ENCODE assay signal across 35 cellular contexts in the genomic region with DNA sequence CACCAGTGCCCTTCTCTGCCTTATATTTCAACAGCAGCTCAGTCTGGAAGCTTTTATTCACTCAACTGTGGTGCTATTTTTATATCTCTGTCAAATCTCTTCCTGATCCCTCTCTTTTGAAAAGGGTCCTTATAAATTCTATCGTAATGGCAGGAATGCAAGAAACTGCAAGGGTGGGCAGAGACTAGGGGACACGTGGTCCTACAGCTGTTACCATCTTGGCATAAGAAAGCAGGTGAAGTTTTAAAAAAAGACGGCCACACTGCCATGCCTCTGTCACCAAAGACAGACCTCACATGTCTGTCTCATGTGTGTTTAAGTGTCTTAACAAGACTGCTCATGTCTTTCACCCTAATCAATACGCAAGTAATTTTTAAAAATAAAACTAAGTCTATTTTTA.
"Had no signal": no experiment of that assay in that cellular context is flagged by ENCODE, and none has a peak within 500 bp of the region (broad histone marks: within the 10 kb centered on the region; RNA-seq: fewer than 3 reads in every experiment).

No MANE protein-coding gene starts in this region.

- H3K4me1 Mint-ChIP-seq: activated B cell treated with CpG ODN at 0.5 μM for 24 hours; activated CD4-positive, alpha-beta T cell treated with anti-CD3 and anti-CD28 coated beads, Interleukin-2, amount 10 ng/mL, durations not matched to agents 24 days and 14 days; activated naive CD8-positive, alpha-beta T cell treated with anti-CD3 and anti-CD28 coated beads for 36 hours; activated T-helper 17 cell treated with anti-CD3 and anti-CD28 coated beads, Interleukin-2, amount 50 U/mL, for 72 hours had no signal

- H3K4me3 ChIP-seq: adrenal gland, body of pancreas, breast epithelium had no signal

- H3K9me3 ChIP-seq: adrenal gland, body of pancreas, breast epithelium had no signal

- H3K27me3 ChIP-seq: adrenal gland, body of pancreas, brain microvascular endothelial cell, breast epithelium had no signal

- H3K27ac ChIP-seq: adrenal gland, body of pancreas, brain microvascular endothelial cell, breast epithelium, VCaP had no signal

- H3K36me3 ChIP-seq: adrenal gland, brain microvascular endothelial cell, breast epithelium had no signal

- DNase-seq: activated B cell treated with CpG ODN at 0.5 μM for 24 hours; activated CD4-positive, alpha-beta memory T cell treated with anti-CD3 and anti-CD28 coated beads for 36 hours; activated CD4-positive, alpha-beta T cell treated with anti-CD3 and anti-CD28 coated beads for 4 hours; activated CD4-positive, alpha-beta T cell treated with anti-CD3 and anti-CD28 coated beads, Interleukin-2, amount 10 ng/mL, durations not matched to agents 24 days and 14 days; activated CD4-positive, alpha-beta T cell treated with anti-CD3 and anti-CD28 coated beads, Interleukin-2, amount 50 U/mL, for 1 hour; activated CD4-positive, alpha-beta T cell treated with anti-CD3 and anti-CD28 coated beads, Interleukin-2, amount 50 U/mL, for 4 hours; activated CD4-positive, CD25-positive, alpha-beta regulatory T cell treated with anti-CD3 and anti-CD28 coated beads, Interleukin-2, amount 50 U/mL, for 72 hours; activated CD8-positive, alpha-beta memory T cell treated with anti-CD3 and anti-CD28 coated beads, Interleukin-2, amount 50 U/mL, for 4 hours; activated CD8-positive, alpha-beta T cell treated with anti-CD3 and anti-CD28 coated beads for 36 hours; activated effector memory CD4-positive, alpha-beta T cell treated with anti-CD3 and anti-CD28 coated beads, Interleukin-2, amount 50 U/mL, for 16 hours; activated gamma-delta T cell treated with Interleukin-2 at 50 U/mL for 16 hours; activated naive CD4-positive, alpha-beta T cell; activated naive CD4-positive, alpha-beta T cell treated with anti-CD3 and anti-CD28 coated beads for 36 hours; activated naive CD4-positive, alpha-beta T cell treated with anti-CD3 and anti-CD28 coated beads, Interleukin-2, amount 50 U/mL, for 16 hours; activated naive CD8-positive, alpha-beta T cell treated with anti-CD3 and anti-CD28 coated beads for 36 hours; activated T-cell treated with anti-CD3 and anti-CD28 coated beads for 4 hours; activated T-cell treated with anti-CD3 and anti-CD28 coated beads, Interleukin-2, amount 50 U/mL, for 1 hour; activated T-cell treated with anti-CD3 and anti-CD28 coated beads, Interleukin-2, amount 50 U/mL, for 4 hours; activated T-cell treated with anti-CD3 and anti-CD28 coated beads, Interleukin-2, amount 50 U/mL, for 72 hours; adrenal gland; amniotic stem cell; aorta; body of pancreas; brain microvascular endothelial cell; central memory CD4-positive, alpha-beta T cell; T-helper 1 cell; T-helper 2 cell; T-helper 9 cell had no signal

- H3K27me3 Mint-ChIP-seq: activated B cell treated with CpG ODN at 0.5 μM for 24 hours; activated CD4-positive, alpha-beta memory T cell treated with anti-CD3 and anti-CD28 coated beads for 36 hours; activated CD4-positive, alpha-beta T cell treated with anti-CD3 and anti-CD28 coated beads, Interleukin-2, amount 10 ng/mL, durations not matched to agents 24 days and 14 days; activated CD8-positive, alpha-beta T cell treated with anti-CD3 and anti-CD28 coated beads for 36 hours; activated naive CD8-positive, alpha-beta T cell treated with anti-CD3 and anti-CD28 coated beads for 36 hours; activated T-helper 17 cell treated with anti-CD3 and anti-CD28 coated beads, Interleukin-2, amount 50 U/mL, for 72 hours had no signal

- H3K4me1 ChIP-seq: adrenal gland, body of pancreas, breast epithelium had no signal

- H3K9me3 Mint-ChIP-seq: activated CD8-positive, alpha-beta T cell treated with anti-CD3 and anti-CD28 coated beads for 36 hours; activated T-cell treated with anti-CD3 and anti-CD28 coated beads, Interleukin-2, amount 50 U/mL, for 4 hours had no signal

- H3K36me3 Mint-ChIP-seq: activated CD4-positive, alpha-beta memory T cell treated with anti-CD3 and anti-CD28 coated beads for 36 hours; activated naive CD8-positive, alpha-beta T cell treated with anti-CD3 and anti-CD28 coated beads for 36 hours had no signal

- ATAC-seq: activated CD8-positive, alpha-beta T cell treated with anti-CD3 and anti-CD28 coated beads for 36 hours; activated naive CD4-positive, alpha-beta T cell treated with anti-CD3 and anti-CD28 coated beads, Interleukin-2, amount 50 U/mL, for 72 hours; activated T-cell treated with anti-CD3 and anti-CD28 coated beads, Interleukin-2, amount 50 U/mL, for 4 hours; activated T-cell treated with anti-CD3 and anti-CD28 coated beads, Interleukin-2, amount 50 U/mL, for 72 hours; activated T-helper 17 cell treated with anti-CD3 and anti-CD28 coated beads, Interleukin-2, amount 50 U/mL, for 72 hours; body of pancreas had no signal

- H3K4me3 Mint-ChIP-seq: activated B cell treated with CpG ODN at 0.5 μM for 24 hours; activated CD4-positive, alpha-beta memory T cell treated with anti-CD3 and anti-CD28 coated beads for 36 hours; activated CD4-positive, alpha-beta T cell treated with anti-CD3 and anti-CD28 coated beads, Interleukin-2, amount 10 ng/mL, durations not matched to agents 24 days and 14 days; activated CD8-positive, alpha-beta T cell treated with anti-CD3 and anti-CD28 coated beads for 36 hours; activated naive CD4-positive, alpha-beta T cell treated with anti-CD3 and anti-CD28 coated beads for 36 hours; activated naive CD8-positive, alpha-beta T cell treated with anti-CD3 and anti-CD28 coated beads for 36 hours; activated T-cell treated with anti-CD3 and anti-CD28 coated beads, Interleukin-2, amount 50 U/mL, for 4 hours; activated T-cell treated with anti-CD3 and anti-CD28 coated beads, Interleukin-2, amount 50 U/mL, for 72 hours; activated T-helper 1 cell treated with anti-CD3 and anti-CD28 coated beads, Interleukin-12 subunit alpha, Interleukin-12 subunit beta, Interleukin-2, Interleukin-4 antibody, amounts not matched to agents 30 ng/mL and 10 ng/mL and 1 ng/mL, durations not matched to agents 14 hours and 24 hours and 36 hours; activated T-helper 17 cell treated with anti-CD3 and anti-CD28 coated beads, Interleukin-2, amount 50 U/mL, for 72 hours; T-helper 1 cell treated with Interleukin-12 subunit alpha and Interleukin-12 subunit beta and Interleukin-4 antibody, amounts not matched to agents 30 μg/mL and 1 μg/mL, for 36 hours; T-helper 2 cell treated with Interferon-gamma antibody and Interleukin-4, amounts not matched to agents 5 μg/mL and 100 μg/mL, for 36 hours had no signal

- H3K27ac Mint-ChIP-seq: activated B cell treated with CpG ODN at 0.5 μM for 24 hours; activated CD4-positive, alpha-beta memory T cell treated with anti-CD3 and anti-CD28 coated beads for 36 hours; activated CD4-positive, alpha-beta T cell treated with anti-CD3 and anti-CD28 coated beads, Interleukin-2, amount 10 ng/mL, durations not matched to agents 24 days and 14 days; activated CD8-positive, alpha-beta T cell treated with anti-CD3 and anti-CD28 coated beads for 36 hours; activated naive CD4-positive, alpha-beta T cell treated with anti-CD3 and anti-CD28 coated beads for 36 hours; activated naive CD4-positive, alpha-beta T cell treated with anti-CD3 and anti-CD28 coated beads, Interleukin-2, amount 50 U/mL, for 72 hours; activated naive CD8-positive, alpha-beta T cell treated with anti-CD3 and anti-CD28 coated beads for 36 hours; activated T-cell treated with anti-CD3 and anti-CD28 coated beads, Interleukin-2, amount 50 U/mL, for 72 hours; activated T-helper 1 cell treated with anti-CD3 and anti-CD28 coated beads, Interleukin-12 subunit alpha, Interleukin-12 subunit beta, Interleukin-2, Interleukin-4 antibody, amounts not matched to agents 30 ng/mL and 10 ng/mL and 1 ng/mL, durations not matched to agents 14 hours and 24 hours and 36 hours; activated T-helper 17 cell treated with anti-CD3 and anti-CD28 coated beads, Interleukin-2, amount 50 U/mL, for 72 hours; T-helper 1 cell treated with Interleukin-12 subunit alpha and Interleukin-12 subunit beta and Interleukin-4 antibody, amounts not matched to agents 30 μg/mL and 1 μg/mL, for 36 hours; T-helper 2 cell treated with Interferon-gamma antibody and Interleukin-4, amounts not matched to agents 5 μg/mL and 100 μg/mL, for 36 hours had no signal
